Comparison of ENCODE assay signal across 27 cellular contexts in genomic region chr13:45436953-45437352, GRCh38.
"Had no signal": no experiment of that assay in that cellular context is flagged by ENCODE, and none has a peak within 500 bp of the region (broad histone marks: within the 10 kb centered on the region; RNA-seq: fewer than 3 reads in every experiment).

No MANE protein-coding gene starts in this region.

- H3K27ac Mint-ChIP-seq: nephron; neural progenitor cell; progenitor cell of endocrine pancreas; stimulated activated naive B cell treated with anti-CD40 and anti-IgM and Interleukin-4, amounts not matched to agents 10 μg/mL and 1 μg/mL and 100 μg/mL, for 72 hours had no signal

- FAIRE-seq: keratinocyte, urothelium cell line had no signal

- H3K4me3 Mint-ChIP-seq: naive thymus-derived CD8-positive, alpha-beta T cell; nephron; neural progenitor cell; stimulated activated naive B cell treated with anti-CD40 and anti-IgM and Interleukin-4, amounts not matched to agents 10 μg/mL and 1 μg/mL and 100 μg/mL, for 72 hours had no signal

- H3K27me3 Mint-ChIP-seq: naive thymus-derived CD8-positive, alpha-beta T cell; progenitor cell of endocrine pancreas; stimulated activated naive B cell treated with anti-CD40 and anti-IgM and Interleukin-4, amounts not matched to agents 10 μg/mL and 1 μg/mL and 100 μg/mL, for 72 hours had no signal

- H3K4me1 ChIP-seq: neural progenitor cell had no signal

- H3K9me3 ChIP-seq: left lung, lower lobe of right lung, ovary, right atrium auricular region, stomach, testis, thyroid gland, transverse colon, upper lobe of right lung had no signal

- H3K9ac ChIP-seq: neural progenitor cell had no signal

- H3K4me2 ChIP-seq: neural progenitor cell had no signal

- H3K36me3 ChIP-seq: left lung, lower lobe of right lung, neural progenitor cell, ovary, right atrium auricular region, stomach, thyroid gland, transverse colon, upper lobe of right lung had no signal

- H3K4me3 ChIP-seq: left lung, lower lobe of right lung, neural progenitor cell, ovary, right atrium auricular region, skin epidermis, stomach, testis, thyroid gland, transverse colon, upper lobe of right lung had no signal

- ATAC-seq: left colon; left lung; lower lobe of right lung; naive thymus-derived CD8-positive, alpha-beta T cell; sciatic nerve; stimulated activated naive B cell treated with anti-CD40 and anti-IgM and Interleukin-4, amounts not matched to agents 10 μg/mL and 1 μg/mL and 100 μg/mL, for 72 hours; stimulated activated naive CD8-positive, alpha-beta T cell treated with anti-CD3 and anti-CD28 coated beads, Interleukin-15, Interleukin-2, amounts not matched to agents 100 U/mL and 50 U/mL, for 24 hours; upper lobe of right lung had no signal

- H3K9me3 Mint-ChIP-seq: naive thymus-derived CD8-positive, alpha-beta T cell; nephron; neural progenitor cell; stimulated activated naive B cell treated with anti-CD40 and anti-IgM and Interleukin-4, amounts not matched to agents 10 μg/mL and 1 μg/mL and 100 μg/mL, for 72 hours had no signal

- DNase-seq: hippocampal formation; left colon; left lung; lower lobe of right lung; mammary epithelial cell; mesenchymal stem cell; naive thymus-derived CD8-positive, alpha-beta T cell; ovary; stimulated activated CD4-positive, alpha-beta T cell treated with anti-CD3 and anti-CD28 coated beads, Interleukin-12 subunit alpha, Interleukin-12 subunit beta, amount 100 ng/mL, for 4 hours; stimulated activated CD4-positive, alpha-beta T cell treated with anti-CD3 and anti-CD28 coated beads, Interleukin-15, amount 100 ng/mL, for 24 hours; stimulated activated CD4-positive, alpha-beta T cell treated with anti-CD3 and anti-CD28 coated beads, Interleukin-2, amount 100 ng/mL, for 24 hours; stimulated activated CD4-positive, alpha-beta T cell treated with anti-CD3 and anti-CD28 coated beads, Interleukin-4, amount 100 ng/mL, for 1 hour; stimulated activated naive B cell treated with anti-CD40 and anti-IgM and Interleukin-4, amounts not matched to agents 10 μg/mL and 1 μg/mL and 100 μg/mL, for 72 hours; stimulated activated naive CD8-positive, alpha-beta T cell treated with anti-CD3 and anti-CD28 coated beads, Interleukin-15, Interleukin-2, amounts not matched to agents 100 U/mL and 50 U/mL, for 24 hours; stomach; testis; thyroid gland; transverse colon; upper lobe of right lung had no signal

- H3K36me3 Mint-ChIP-seq: naive thymus-derived CD8-positive, alpha-beta T cell; neural progenitor cell; stimulated activated naive B cell treated with anti-CD40 and anti-IgM and Interleukin-4, amounts not matched to agents 10 μg/mL and 1 μg/mL and 100 μg/mL, for 72 hours had no signal

- H3K27ac ChIP-seq: left lung, lower lobe of right lung, neural progenitor cell, ovary, right atrium auricular region, skin epidermis, stomach, testis, thyroid gland, transverse colon, upper lobe of right lung had no signal

- H3K27me3 ChIP-seq: left lung, neural progenitor cell, ovary, right atrium auricular region, stomach, testis, thyroid gland, transverse colon, upper lobe of right lung had no signal

- H2AFZ ChIP-seq: neural progenitor cell had no signal
